In genomic region chr3:17552351-17552750, GRCh38 we compare ENCODE assay signal across 19 cellular contexts.
DNase-seq lines count a peak whose midpoint lies in the region; ATAC-seq and TF ChIP-seq lines count a peak whose summit lies in the region.
"Had no signal": no experiment of that assay in that cellular context is flagged by ENCODE, and none has a peak within 500 bp of the region (broad histone marks: within the 10 kb centered on the region; RNA-seq: fewer than 3 reads in every experiment).

No MANE protein-coding gene starts in this region.

- no peaks in the 10 kb centered on the region for H3K27me3 Mint-ChIP-seq in activated T-cell treated with anti-CD3 and anti-CD28 coated beads, Interleukin-2, amount 50 U/mL, for 72 hours (ENCODE audit: low read depth)
- no peaks in the 10 kb centered on the region for H3K27me3 Mint-ChIP-seq in activated T-cell treated with anti-CD3 and anti-CD28 coated beads, Interleukin-2, amount 50 U/mL, for 24 hours
- H3K27me3 Mint-ChIP-seq in activated T-helper 17 cell treated with anti-CD3 and anti-CD28 coated beads, Interleukin-2, amount 50 U/mL, for 72 hours: no peaks in the 10 kb centered on the region

- H3K36me3 Mint-ChIP-seq in activated T-cell treated with anti-CD3 and anti-CD28 coated beads, Interleukin-2, amount 50 U/mL, for 72 hours (ENCODE audit: insufficient read depth in 2 of 2): no peaks in the 10 kb centered on the region
- peaks cover 7% of the 10 kb centered on the region for H3K36me3 Mint-ChIP-seq in activated T-cell treated with anti-CD3 and anti-CD28 coated beads, Interleukin-2, amount 50 U/mL, for 24 hours (ENCODE audit: low read depth)
- no peaks in the 10 kb centered on the region for H3K36me3 Mint-ChIP-seq in activated T-helper 17 cell treated with anti-CD3 and anti-CD28 coated beads, Interleukin-2, amount 50 U/mL, for 72 hours (ENCODE audit: low read depth)

- no peaks in the 10 kb centered on the region for H3K4me1 Mint-ChIP-seq in activated T-cell treated with anti-CD3 and anti-CD28 coated beads, Interleukin-2, amount 50 U/mL, for 72 hours (ENCODE audit: low read depth)
- peaks cover 6% of the 10 kb centered on the region for H3K4me1 Mint-ChIP-seq in activated T-cell treated with anti-CD3 and anti-CD28 coated beads, Interleukin-2, amount 50 U/mL, for 24 hours (ENCODE audit: low read depth)
- H3K4me1 Mint-ChIP-seq in activated T-helper 17 cell treated with anti-CD3 and anti-CD28 coated beads, Interleukin-2, amount 50 U/mL, for 72 hours: peaks cover 8% of the 10 kb centered on the region

- CTCF ChIA-PET in HEK293 (lab: Yijun Ruan, JAX): interaction anchor here (0.6 to 0.7 kb wide), 3 partner anchors 42 to 1240 kb away, joined by 3 read pairs; no protein-coding TSS in a partner anchor

- H3K4me3 Mint-ChIP-seq in activated T-cell treated with anti-CD3 and anti-CD28 coated beads, Interleukin-2, amount 50 U/mL, for 72 hours: no peak overlapping the region
- no peak overlapping the region for H3K4me3 Mint-ChIP-seq in activated T-cell treated with anti-CD3 and anti-CD28 coated beads, Interleukin-2, amount 50 U/mL, for 24 hours
- no peak overlapping the region for H3K4me3 Mint-ChIP-seq in activated T-helper 17 cell treated with anti-CD3 and anti-CD28 coated beads, Interleukin-2, amount 50 U/mL, for 72 hours
- H3K4me3 Mint-ChIP-seq: HFFc6 had no signal

- no peaks in the 10 kb centered on the region for H3K9me3 Mint-ChIP-seq in activated T-cell treated with anti-CD3 and anti-CD28 coated beads, Interleukin-2, amount 50 U/mL, for 72 hours
- no peaks in the 10 kb centered on the region for H3K9me3 Mint-ChIP-seq in activated T-cell treated with anti-CD3 and anti-CD28 coated beads, Interleukin-2, amount 50 U/mL, for 24 hours
- H3K9me3 Mint-ChIP-seq in activated T-helper 17 cell treated with anti-CD3 and anti-CD28 coated beads, Interleukin-2, amount 50 U/mL, for 72 hours: no peaks in the 10 kb centered on the region
- H3K9me3 Mint-ChIP-seq: HFFc6 had no signal

- peaks cover 37% of the 10 kb centered on the region for H3K4me1 ChIP-seq in HEK293 (ENCODE audit: control insufficient read depth, insufficient read depth, low read length)

- peak in 1 of 2 donors; percentile 35 for ATAC-seq in activated T-cell treated with anti-CD3 and anti-CD28 coated beads, Interleukin-2, amount 50 U/mL, for 72 hours (replicated peaks in 1 of 2)
- peak; percentile 35 for ATAC-seq in activated T-helper 17 cell treated with anti-CD3 and anti-CD28 coated beads, Interleukin-2, amount 50 U/mL, for 72 hours (replicated peaks)
- ATAC-seq in GM18519 (IDR thresholded peaks at IDR 0.05; ENCODE audit: low FRiP score, unreplicated experiment) (no peak), GM19324 (IDR thresholded peaks at IDR 0.05; ENCODE audit: low FRiP score, unreplicated experiment) (no peak)
- ATAC-seq: PC-3 had no signal

- no peak for TF ChIP-seq CTCF in HEK293 (tag by site-specific recombination; IDR thresholded peaks at IDR 0.05)

- H3K27ac ChIP-seq in HEK293 (ENCODE audit: extremely low read depth, low read depth, low read length): no peak overlapping the region
- H3K27ac ChIP-seq: SK-N-MC had no signal

- POLR2A ChIA-PET in HEK293 (lab: Yijun Ruan, JAX): no interaction called here

- H3K36me3 ChIP-seq in HEK293 (ENCODE audit: control insufficient read depth in 2 of 2, insufficient read depth in 1 of 2, low read length in 2 of 2): no peaks in the 10 kb centered on the region

- H3K9me3 ChIP-seq in HEK293 (ENCODE audit: control insufficient read depth, insufficient read depth, low read depth, low read length): no peaks in the 10 kb centered on the region

- DNase-seq in activated T-cell treated with anti-CD3 and anti-CD28 coated beads, Interleukin-2, amount 50 U/mL, for 72 hours: no peak
- DNase-seq in activated T-cell treated with anti-CD3 and anti-CD28 coated beads, Interleukin-2, amount 50 U/mL, for 24 hours: no peak
- peak; percentile 19 for DNase-seq in pons (ENCODE audit: low spot score)
- no peak for DNase-seq in HUDEP-2 (lab: John Stamatoyannopoulos, UW; ENCODE audit: unreplicated experiment in 76 of 76)
- DNase-seq: AML-193, DMS79 treated with DMSO at 0.1 percent for 48 hours, GDM1, GOT3, HFFc6, KBM-7, NCI-H1048, NCI-H187, NCI-H510A, PC-3 had no signal

- no peak overlapping the region for H3K4me3 ChIP-seq in HEK293 (ENCODE audit: low read depth, low read length)
- H3K4me3 ChIP-seq: SK-N-MC had no signal

- peak overlapping the region; percentile 55 for H3K27ac Mint-ChIP-seq in activated T-cell treated with anti-CD3 and anti-CD28 coated beads, Interleukin-2, amount 50 U/mL, for 72 hours
- no peak overlapping the region for H3K27ac Mint-ChIP-seq in activated T-cell treated with anti-CD3 and anti-CD28 coated beads, Interleukin-2, amount 50 U/mL, for 24 hours
- no peak overlapping the region for H3K27ac Mint-ChIP-seq in activated T-helper 17 cell treated with anti-CD3 and anti-CD28 coated beads, Interleukin-2, amount 50 U/mL, for 72 hours
- H3K27ac Mint-ChIP-seq: HFFc6 had no signal

TF ChIP-seq in HEK293, 187 proteins besides CTCF, POLR2A, EP300 and RAD21:
- no peak for TF ChIP-seq ZNF660 (tag by site-specific recombination; IDR thresholded peaks at IDR 0.05)
- TF ChIP-seq ZIC2 (tag by site-specific recombination; IDR thresholded peaks at IDR 0.05): 0 out of 2 replicates have a peak, but pooled peaks have one; percentile 14
